In the genomic region with DNA sequence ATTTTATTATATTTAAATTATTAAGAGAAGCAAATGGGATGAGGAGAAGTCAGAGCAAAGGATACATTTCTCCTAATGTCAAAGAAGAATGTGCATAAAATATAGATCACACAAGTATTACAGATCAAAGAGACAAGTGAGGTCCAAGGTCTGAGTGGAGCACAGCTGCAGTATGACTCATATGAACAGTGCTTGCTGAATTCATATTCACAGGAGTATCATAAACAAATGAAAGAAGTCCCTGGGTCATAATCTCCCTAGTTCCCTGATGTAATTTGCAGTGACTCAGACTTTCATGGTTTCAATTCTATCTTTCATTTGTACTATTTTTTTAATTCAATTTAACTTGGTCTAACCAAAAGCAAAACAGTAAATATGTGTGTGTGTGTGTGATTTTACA, we compare ENCODE assay signal across 10 cellular contexts.
DNase-seq lines count a peak whose midpoint lies in the region; ATAC-seq lines count a peak whose summit lies in the region.
"Had no signal": no experiment of that assay in that cellular context is flagged by ENCODE, and none has a peak within 500 bp of the region (broad histone marks: within the 10 kb centered on the region; RNA-seq: fewer than 3 reads in every experiment).

No MANE protein-coding gene starts in this region.

- ATAC-seq in GM21825 (IDR thresholded peaks at IDR 0.05; ENCODE audit: unreplicated experiment) = no peak
- ATAC-seq in GM18498 (IDR thresholded peaks at IDR 0.05; ENCODE audit: unreplicated experiment) = no peak

- peak; percentile 74 for DNase-seq in GM04504 (ENCODE audit: low read depth)
- peak; percentile 69 for DNase-seq in RPMI7951 (ENCODE audit: low read depth)
- peak; percentile 66 for DNase-seq in fibroblast of gingiva (ENCODE audit: low read depth)
- DNase-seq in pulmonary artery endothelial cell (ENCODE audit: low read depth, low spot score) = peak; percentile 63
- DNase-seq in activated CD4-positive, alpha-beta T cell treated with anti-CD3 and anti-CD28 coated beads, Interleukin-2, amount 50 U/mL, for 48 hours = no peak
- no peak for DNase-seq in NCI-H345 treated with DMSO at 0.1 percent for 48 hours (lab: John Stamatoyannopoulos, UW; ENCODE audit: unreplicated experiment)
- DNase-seq: activated T-cell treated with anti-CD3 and anti-CD28 coated beads, Interleukin-2, amount 50 U/mL, for 1 hour; NCI-H524 had no signal

Comparison
In these comparisons a context has a peak if more than half of its experiments do, and no peak if none do; other contexts are left out.
1. DNase-seq: peak in GM04504 (single experiment), RPMI7951 (single experiment), fibroblast of gingiva (single experiment) and pulmonary artery endothelial cell (single experiment); none in activated CD4-positive, alpha-beta T cell treated with anti-CD3 and anti-CD28 coated beads, Interleukin-2, amount 50 U/mL, for 48 hours (0 of 2) and NCI-H345 treated with DMSO at 0.1 percent for 48 hours (single experiment).